ENCODE assay signal across 8 cellular contexts in genomic region chr2:138504092-138504491, GRCh38. TPM values are rescaled to one million over a fixed set of nuclear protein-coding genes. Genes with fewer than 3 reads are reported as not detected.
DNase-seq lines count a peak whose midpoint lies in the region; ATAC-seq and TF ChIP-seq lines count a peak whose summit lies in the region.

No MANE protein-coding gene starts in this region.

- H3K4me3 Mint-ChIP-seq in activated T-cell treated with anti-CD3 and anti-CD28 coated beads, Interleukin-2, amount 50 U/mL, for 24 hours = peak overlapping the region; percentile 96
- peak overlapping the region; percentile 99 for H3K4me3 Mint-ChIP-seq in activated B cell treated with CpG ODN at 0.5 μM for 24 hours
- peak overlapping the region; percentile 41 to 94 for H3K4me3 Mint-ChIP-seq in stimulated activated naive CD8-positive, alpha-beta T cell treated with anti-CD3 and anti-CD28 coated beads, Interleukin-15, amount 100 ng/mL, for 72 hours

- H3K27ac ChIP-seq in iPS-20b (ENCODE audit: low read length) = no peak overlapping the region

- no peaks in the 10 kb centered on the region for H3K27me3 Mint-ChIP-seq in activated T-cell treated with anti-CD3 and anti-CD28 coated beads, Interleukin-2, amount 50 U/mL, for 24 hours
- H3K27me3 Mint-ChIP-seq in activated B cell treated with CpG ODN at 0.5 μM for 24 hours = no peaks in the 10 kb centered on the region
- H3K27me3 Mint-ChIP-seq in stimulated activated naive CD8-positive, alpha-beta T cell treated with anti-CD3 and anti-CD28 coated beads, Interleukin-15, amount 100 ng/mL, for 72 hours = no peaks in the 10 kb centered on the region

- H3K27me3 ChIP-seq in iPS-20b (ENCODE audit: insufficient read depth, low read length) (no peaks in the 10 kb centered on the region), HAP-1 (ENCODE audit: low read depth) (no peaks in the 10 kb centered on the region)

- POLR2A ChIA-PET in activated B cell treated with CpG ODN at 0.5 μM for 24 hours (lab: Charles Lee) = interaction anchor here (4.6 kb wide), 1 partner anchor 19 kb away, joined by 28 read pairs; no protein-coding TSS in a partner anchor

- H3K4me1 ChIP-seq in iPS-20b (ENCODE audit: insufficient read depth, low read length) (peaks cover 24% of the 10 kb centered on the region), HAP-1 (peaks cover 14% of the 10 kb centered on the region; the same call in 1 of the 2 replicates)

- in situ Hi-C loops in HAP-1 (cut with MboI; ENCODE audit: low sequenced_read_pairs) = no loop called here

- peaks cover 57% of the 10 kb centered on the region for H3K4me1 Mint-ChIP-seq in activated T-cell treated with anti-CD3 and anti-CD28 coated beads, Interleukin-2, amount 50 U/mL, for 24 hours (ENCODE audit: low read depth)
- H3K4me1 Mint-ChIP-seq in activated B cell treated with CpG ODN at 0.5 μM for 24 hours = peaks cover 66% of the 10 kb centered on the region
- H3K4me1 Mint-ChIP-seq in stimulated activated naive CD8-positive, alpha-beta T cell treated with anti-CD3 and anti-CD28 coated beads, Interleukin-15, amount 100 ng/mL, for 72 hours = peaks cover 29% of the 10 kb centered on the region

- peak overlapping the region; percentile 98 for H3K27ac Mint-ChIP-seq in activated T-cell treated with anti-CD3 and anti-CD28 coated beads, Interleukin-2, amount 50 U/mL, for 24 hours
- H3K27ac Mint-ChIP-seq in activated B cell treated with CpG ODN at 0.5 μM for 24 hours = peak overlapping the region; percentile 96
- H3K27ac Mint-ChIP-seq in stimulated activated naive CD8-positive, alpha-beta T cell treated with anti-CD3 and anti-CD28 coated beads, Interleukin-15, amount 100 ng/mL, for 72 hours = peak overlapping the region in 1 of 2 donors; percentile 75

- CTCF ChIA-PET in activated B cell treated with CpG ODN at 0.5 μM for 24 hours (lab: Charles Lee) = no interaction called here

- H3K36me3 ChIP-seq in iPS-20b (ENCODE audit: insufficient read depth, low read depth, low read length) (no peaks in the 10 kb centered on the region), HAP-1 (replicated peaks) (no peaks in the 10 kb centered on the region)

- peaks cover 16% of the 10 kb centered on the region for H3K36me3 Mint-ChIP-seq in activated T-cell treated with anti-CD3 and anti-CD28 coated beads, Interleukin-2, amount 50 U/mL, for 24 hours (ENCODE audit: low read depth)
- peaks cover 21% of the 10 kb centered on the region for H3K36me3 Mint-ChIP-seq in activated B cell treated with CpG ODN at 0.5 μM for 24 hours (ENCODE audit: low read depth)

- H3K9me3 ChIP-seq in iPS-20b (ENCODE audit: insufficient read depth, low read depth, low read length) (no peaks in the 10 kb centered on the region), HAP-1 (no peaks in the 10 kb centered on the region)

- TF ChIP-seq CTCF in activated B cell treated with CpG ODN at 0.5 μM for 24 hours (IDR thresholded peaks at IDR 0.05) = no peak

- no peaks in the 10 kb centered on the region for H3K9me3 Mint-ChIP-seq in activated T-cell treated with anti-CD3 and anti-CD28 coated beads, Interleukin-2, amount 50 U/mL, for 24 hours
- H3K9me3 Mint-ChIP-seq in activated B cell treated with CpG ODN at 0.5 μM for 24 hours = no peaks in the 10 kb centered on the region
- no peaks in the 10 kb centered on the region for H3K9me3 Mint-ChIP-seq in stimulated activated naive CD8-positive, alpha-beta T cell treated with anti-CD3 and anti-CD28 coated beads, Interleukin-15, amount 100 ng/mL, for 72 hours

- ATAC-seq in activated B cell treated with CpG ODN at 0.5 μM for 24 hours (ENCODE audit: low read depth) = no peak
- ATAC-seq in stimulated activated naive CD8-positive, alpha-beta T cell treated with anti-CD3 and anti-CD28 coated beads, Interleukin-15, amount 100 ng/mL, for 72 hours = no peak

- H3K4me3 ChIP-seq in iPS-20b (ENCODE audit: low read length) = peak overlapping the region; percentile 100
- no peak overlapping the region; the same call in 1 of the 2 replicates for H3K4me3 ChIP-seq in HAP-1

- intact Hi-C loops in activated B cell treated with CpG ODN at 0.5 μM for 24 hours (cut with micrococcal nuclease) = loop anchor here (2.0 to 5.0 kb wide), 2 partner anchors 31 to 552 kb away; no protein-coding TSS in a partner anchor

- H3K9ac ChIP-seq in iPS-20b (ENCODE audit: low read depth, low read length) = no peak overlapping the region

- DNase-seq in activated T-cell treated with anti-CD3 and anti-CD28 coated beads, Interleukin-2, amount 50 U/mL, for 24 hours = no peak
- DNase-seq in activated T-cell treated with anti-CD3 and anti-CD28 coated beads for 4 hours = no peak
- no peak for DNase-seq in activated B cell treated with CpG ODN at 0.5 μM for 24 hours
- DNase-seq in stimulated activated naive CD8-positive, alpha-beta T cell treated with anti-CD3 and anti-CD28 coated beads, Interleukin-15, amount 100 ng/mL, for 72 hours = no peak
- no peak for DNase-seq in HAP-1 (ENCODE audit: low spot score in 2 of 2)
- no peak for DNase-seq in A172 (ENCODE audit: low spot score)
- DNase-seq in stimulated activated CD4-positive, alpha-beta T cell treated with anti-CD3 and anti-CD28 coated beads, Interleukin-15, amount 100 ng/mL, for 24 hours = no peak

RNA-seq across cellular contexts. Expression of gene SPOPL, which starts 2.5 kb away (rescaled TPM):
- 32.5 and 36.9 TPM in 2 replicates for total RNA-seq in activated B cell treated with CpG ODN at 0.5 μM for 24 hours
- 30.9 and 34.8 TPM in 2 replicates for total RNA-seq in A172 (2014; rRNA removed; shearing (Covaris generic))
